In the genomic region with DNA sequence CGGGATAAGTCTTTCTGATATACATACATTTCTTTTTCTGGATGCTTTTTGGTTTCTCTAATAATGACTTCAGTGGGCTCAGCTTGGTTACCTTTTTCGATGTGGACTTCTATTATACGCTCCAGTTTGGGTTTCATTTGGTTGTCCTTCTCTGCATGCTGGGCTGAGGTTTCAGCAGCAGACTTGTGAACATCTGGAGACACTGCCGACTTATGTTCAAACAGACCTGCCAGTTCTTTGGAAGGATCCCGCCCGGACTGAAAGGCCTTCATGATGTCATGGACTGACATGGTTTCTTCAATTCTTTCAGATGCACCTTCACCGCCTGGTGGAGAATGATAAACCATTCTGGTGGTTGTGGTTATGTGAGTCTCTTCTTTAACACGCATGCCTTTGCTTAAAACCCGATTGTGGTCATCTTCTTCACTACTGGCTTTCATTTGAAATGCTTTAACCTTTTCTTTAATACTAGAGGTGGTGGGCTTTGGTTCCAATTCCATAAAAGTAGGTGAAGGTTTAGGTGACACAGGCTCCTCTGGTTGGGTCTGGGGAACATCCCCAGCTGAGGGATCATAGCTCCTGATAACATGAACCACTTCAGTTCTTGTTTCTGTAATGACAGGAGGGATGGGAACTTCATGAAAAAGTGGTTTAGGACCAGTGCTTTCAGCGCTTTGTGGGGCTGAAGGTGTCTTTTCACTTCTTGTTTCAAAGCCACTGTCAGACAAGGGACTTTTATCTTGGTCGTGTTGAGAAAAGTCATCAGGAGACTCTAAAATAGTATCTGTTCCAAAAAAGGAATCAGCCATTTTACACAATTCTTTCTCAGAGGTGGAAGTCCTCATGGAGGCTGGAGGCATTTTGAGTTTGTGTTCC, we compare ENCODE assay signal across 1 cellular context.
TF ChIP-seq lines count a peak whose summit lies in the region.

No MANE protein-coding gene starts in this region.

TF ChIP-seq in GM12878, 131 proteins besides CTCF, POLR2A, EP300 and RAD21 (continued from another document and continues in another):
- TF ChIP-seq, protein P1, sequence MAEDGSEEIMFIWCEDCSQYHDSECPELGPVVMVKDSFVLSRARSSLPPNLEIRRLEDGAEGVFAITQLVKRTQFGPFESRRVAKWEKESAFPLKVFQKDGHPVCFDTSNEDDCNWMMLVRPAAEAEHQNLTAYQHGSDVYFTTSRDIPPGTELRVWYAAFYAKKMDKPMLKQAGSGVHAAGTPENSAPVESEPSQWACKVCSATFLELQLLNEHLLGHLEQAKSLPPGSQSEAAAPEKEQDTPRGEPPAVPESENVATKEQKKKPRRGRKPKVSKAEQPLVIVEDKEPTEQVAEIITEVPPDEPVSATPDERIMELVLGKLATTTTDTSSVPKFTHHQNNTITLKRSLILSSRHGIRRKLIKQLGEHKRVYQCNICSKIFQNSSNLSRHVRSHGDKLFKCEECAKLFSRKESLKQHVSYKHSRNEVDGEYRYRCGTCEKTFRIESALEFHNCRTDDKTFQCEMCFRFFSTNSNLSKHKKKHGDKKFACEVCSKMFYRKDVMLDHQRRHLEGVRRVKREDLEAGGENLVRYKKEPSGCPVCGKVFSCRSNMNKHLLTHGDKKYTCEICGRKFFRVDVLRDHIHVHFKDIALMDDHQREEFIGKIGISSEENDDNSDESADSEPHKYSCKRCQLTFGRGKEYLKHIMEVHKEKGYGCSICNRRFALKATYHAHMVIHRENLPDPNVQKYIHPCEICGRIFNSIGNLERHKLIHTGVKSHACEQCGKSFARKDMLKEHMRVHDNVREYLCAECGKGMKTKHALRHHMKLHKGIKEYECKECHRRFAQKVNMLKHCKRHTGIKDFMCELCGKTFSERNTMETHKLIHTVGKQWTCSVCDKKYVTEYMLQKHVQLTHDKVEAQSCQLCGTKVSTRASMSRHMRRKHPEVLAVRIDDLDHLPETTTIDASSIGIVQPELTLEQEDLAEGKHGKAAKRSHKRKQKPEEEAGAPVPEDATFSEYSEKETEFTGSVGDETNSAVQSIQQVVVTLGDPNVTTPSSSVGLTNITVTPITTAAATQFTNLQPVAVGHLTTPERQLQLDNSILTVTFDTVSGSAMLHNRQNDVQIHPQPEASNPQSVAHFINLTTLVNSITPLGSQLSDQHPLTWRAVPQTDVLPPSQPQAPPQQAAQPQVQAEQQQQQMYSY (CRISPR knock-in tag; IDR thresholded peaks at IDR 0.05) = no peak
- TF ChIP-seq, protein P2, sequence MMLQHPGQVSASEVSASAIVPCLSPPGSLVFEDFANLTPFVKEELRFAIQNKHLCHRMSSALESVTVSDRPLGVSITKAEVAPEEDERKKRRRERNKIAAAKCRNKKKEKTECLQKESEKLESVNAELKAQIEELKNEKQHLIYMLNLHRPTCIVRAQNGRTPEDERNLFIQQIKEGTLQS (IDR thresholded peaks at IDR 0.05; ENCODE audit: borderline replicate concordance, extremely low read depth, low read depth, low read length) = no peak
- TF ChIP-seq, protein P3, sequence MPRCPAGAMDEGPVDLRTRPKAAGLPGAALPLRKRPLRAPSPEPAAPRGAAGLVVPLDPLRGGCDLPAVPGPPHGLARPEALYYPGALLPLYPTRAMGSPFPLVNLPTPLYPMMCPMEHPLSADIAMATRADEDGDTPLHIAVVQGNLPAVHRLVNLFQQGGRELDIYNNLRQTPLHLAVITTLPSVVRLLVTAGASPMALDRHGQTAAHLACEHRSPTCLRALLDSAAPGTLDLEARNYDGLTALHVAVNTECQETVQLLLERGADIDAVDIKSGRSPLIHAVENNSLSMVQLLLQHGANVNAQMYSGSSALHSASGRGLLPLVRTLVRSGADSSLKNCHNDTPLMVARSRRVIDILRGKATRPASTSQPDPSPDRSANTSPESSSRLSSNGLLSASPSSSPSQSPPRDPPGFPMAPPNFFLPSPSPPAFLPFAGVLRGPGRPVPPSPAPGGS (IDR thresholded peaks at IDR 0.05; ENCODE audit: borderline replicate concordance, insufficient read depth, low read depth, low read length, poor library complexity, severe bottlenecking) = peak; percentile 71
- TF ChIP-seq SREBF1 (IDR thresholded peaks at IDR 0.05; ENCODE audit: low read length) = no peak
- TF ChIP-seq ASH2L (IDR thresholded peaks at IDR 0.05; ENCODE audit: borderline replicate concordance, low read depth) = no peak
- TF ChIP-seq NR2C2 (IDR thresholded peaks at IDR 0.05; ENCODE audit: borderline replicate concordance, control insufficient read depth, insufficient read length, low read depth) = no peak
- no peak for TF ChIP-seq POLR2AphosphoS5 (IDR thresholded peaks at IDR 0.05; ENCODE audit: low read length)
- TF ChIP-seq, protein P4, sequence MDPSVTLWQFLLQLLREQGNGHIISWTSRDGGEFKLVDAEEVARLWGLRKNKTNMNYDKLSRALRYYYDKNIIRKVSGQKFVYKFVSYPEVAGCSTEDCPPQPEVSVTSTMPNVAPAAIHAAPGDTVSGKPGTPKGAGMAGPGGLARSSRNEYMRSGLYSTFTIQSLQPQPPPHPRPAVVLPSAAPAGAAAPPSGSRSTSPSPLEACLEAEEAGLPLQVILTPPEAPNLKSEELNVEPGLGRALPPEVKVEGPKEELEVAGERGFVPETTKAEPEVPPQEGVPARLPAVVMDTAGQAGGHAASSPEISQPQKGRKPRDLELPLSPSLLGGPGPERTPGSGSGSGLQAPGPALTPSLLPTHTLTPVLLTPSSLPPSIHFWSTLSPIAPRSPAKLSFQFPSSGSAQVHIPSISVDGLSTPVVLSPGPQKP (IDR thresholded peaks at IDR 0.05; ENCODE audit: low read depth, low read length) = no peak
- TF ChIP-seq, protein P5, sequence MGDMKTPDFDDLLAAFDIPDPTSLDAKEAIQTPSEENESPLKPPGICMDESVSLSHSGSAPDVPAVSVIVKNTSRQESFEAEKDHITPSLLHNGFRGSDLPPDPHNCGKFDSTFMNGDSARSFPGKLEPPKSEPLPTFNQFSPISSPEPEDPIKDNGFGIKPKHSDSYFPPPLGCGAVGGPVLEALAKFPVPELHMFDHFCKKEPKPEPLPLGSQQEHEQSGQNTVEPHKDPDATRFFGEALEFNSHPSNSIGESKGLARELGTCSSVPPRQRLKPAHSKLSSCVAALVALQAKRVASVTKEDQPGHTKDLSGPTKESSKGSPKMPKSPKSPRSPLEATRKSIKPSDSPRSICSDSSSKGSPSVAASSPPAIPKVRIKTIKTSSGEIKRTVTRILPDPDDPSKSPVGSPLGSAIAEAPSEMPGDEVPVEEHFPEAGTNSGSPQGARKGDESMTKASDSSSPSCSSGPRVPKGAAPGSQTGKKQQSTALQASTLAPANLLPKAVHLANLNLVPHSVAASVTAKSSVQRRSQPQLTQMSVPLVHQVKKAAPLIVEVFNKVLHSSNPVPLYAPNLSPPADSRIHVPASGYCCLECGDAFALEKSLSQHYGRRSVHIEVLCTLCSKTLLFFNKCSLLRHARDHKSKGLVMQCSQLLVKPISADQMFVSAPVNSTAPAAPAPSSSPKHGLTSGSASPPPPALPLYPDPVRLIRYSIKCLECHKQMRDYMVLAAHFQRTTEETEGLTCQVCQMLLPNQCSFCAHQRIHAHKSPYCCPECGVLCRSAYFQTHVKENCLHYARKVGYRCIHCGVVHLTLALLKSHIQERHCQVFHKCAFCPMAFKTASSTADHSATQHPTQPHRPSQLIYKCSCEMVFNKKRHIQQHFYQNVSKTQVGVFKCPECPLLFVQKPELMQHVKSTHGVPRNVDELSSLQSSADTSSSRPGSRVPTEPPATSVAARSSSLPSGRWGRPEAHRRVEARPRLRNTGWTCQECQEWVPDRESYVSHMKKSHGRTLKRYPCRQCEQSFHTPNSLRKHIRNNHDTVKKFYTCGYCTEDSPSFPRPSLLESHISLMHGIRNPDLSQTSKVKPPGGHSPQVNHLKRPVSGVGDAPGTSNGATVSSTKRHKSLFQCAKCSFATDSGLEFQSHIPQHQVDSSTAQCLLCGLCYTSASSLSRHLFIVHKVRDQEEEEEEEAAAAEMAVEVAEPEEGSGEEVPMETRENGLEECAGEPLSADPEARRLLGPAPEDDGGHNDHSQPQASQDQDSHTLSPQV (IDR thresholded peaks at IDR 0.05) = no peak
- peak; percentile 66 for TF ChIP-seq CREM (IDR thresholded peaks at IDR 0.05; ENCODE audit: low read depth)
- no peak for TF ChIP-seq EGR1 (IDR thresholded peaks at IDR 0.05; ENCODE audit: borderline replicate concordance in 1 of 2, low read depth in 2 of 2, low read length in 2 of 2)
- TF ChIP-seq SIX5 (IDR thresholded peaks at IDR 0.05; ENCODE audit: low read depth, low read length, severe bottlenecking) = no peak
- TF ChIP-seq FOS (IDR thresholded peaks at IDR 0.05; ENCODE audit: borderline replicate concordance, extremely low read depth, insufficient read length) = no peak
- peak; percentile 83 for TF ChIP-seq ATF7 (IDR thresholded peaks at IDR 0.05; ENCODE audit: low read depth)
- TF ChIP-seq SMARCA5 (IDR thresholded peaks at IDR 0.05) = no peak
- no peak for TF ChIP-seq IRF4 (IDR thresholded peaks at IDR 0.05; ENCODE audit: low read depth, low read length)
- TF ChIP-seq GABPA (IDR thresholded peaks at IDR 0.05; ENCODE audit: low read depth) = no peak
- TF ChIP-seq, protein P6, sequence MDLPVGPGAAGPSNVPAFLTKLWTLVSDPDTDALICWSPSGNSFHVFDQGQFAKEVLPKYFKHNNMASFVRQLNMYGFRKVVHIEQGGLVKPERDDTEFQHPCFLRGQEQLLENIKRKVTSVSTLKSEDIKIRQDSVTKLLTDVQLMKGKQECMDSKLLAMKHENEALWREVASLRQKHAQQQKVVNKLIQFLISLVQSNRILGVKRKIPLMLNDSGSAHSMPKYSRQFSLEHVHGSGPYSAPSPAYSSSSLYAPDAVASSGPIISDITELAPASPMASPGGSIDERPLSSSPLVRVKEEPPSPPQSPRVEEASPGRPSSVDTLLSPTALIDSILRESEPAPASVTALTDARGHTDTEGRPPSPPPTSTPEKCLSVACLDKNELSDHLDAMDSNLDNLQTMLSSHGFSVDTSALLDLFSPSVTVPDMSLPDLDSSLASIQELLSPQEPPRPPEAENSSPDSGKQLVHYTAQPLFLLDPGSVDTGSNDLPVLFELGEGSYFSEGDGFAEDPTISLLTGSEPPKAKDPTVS (IDR thresholded peaks at IDR 0.05; ENCODE audit: low read depth, low read length) = no peak
- TF ChIP-seq HDAC6 (IDR thresholded peaks at IDR 0.05; ENCODE audit: unreplicated experiment) = no peak
- TF ChIP-seq ZNF384 (IDR thresholded peaks at IDR 0.05; ENCODE audit: borderline replicate concordance, low read depth, low read length) = peak; percentile 24; the same call in 1 of the 2 replicates
- no peak for TF ChIP-seq NRF1 (conservative IDR thresholded peaks at IDR 0.05; ENCODE audit: low read depth, low read length)
- no peak for TF ChIP-seq RELA (IDR thresholded peaks at IDR 0.05; ENCODE audit: borderline replicate concordance, partially characterized antibody)
- peak; percentile 48; the same call in 1 of the 3 replicates for TF ChIP-seq POU2F2 (IDR thresholded peaks at IDR 0.05; ENCODE audit: borderline replicate concordance, low read depth, low read length)
- TF ChIP-seq, protein P7, sequence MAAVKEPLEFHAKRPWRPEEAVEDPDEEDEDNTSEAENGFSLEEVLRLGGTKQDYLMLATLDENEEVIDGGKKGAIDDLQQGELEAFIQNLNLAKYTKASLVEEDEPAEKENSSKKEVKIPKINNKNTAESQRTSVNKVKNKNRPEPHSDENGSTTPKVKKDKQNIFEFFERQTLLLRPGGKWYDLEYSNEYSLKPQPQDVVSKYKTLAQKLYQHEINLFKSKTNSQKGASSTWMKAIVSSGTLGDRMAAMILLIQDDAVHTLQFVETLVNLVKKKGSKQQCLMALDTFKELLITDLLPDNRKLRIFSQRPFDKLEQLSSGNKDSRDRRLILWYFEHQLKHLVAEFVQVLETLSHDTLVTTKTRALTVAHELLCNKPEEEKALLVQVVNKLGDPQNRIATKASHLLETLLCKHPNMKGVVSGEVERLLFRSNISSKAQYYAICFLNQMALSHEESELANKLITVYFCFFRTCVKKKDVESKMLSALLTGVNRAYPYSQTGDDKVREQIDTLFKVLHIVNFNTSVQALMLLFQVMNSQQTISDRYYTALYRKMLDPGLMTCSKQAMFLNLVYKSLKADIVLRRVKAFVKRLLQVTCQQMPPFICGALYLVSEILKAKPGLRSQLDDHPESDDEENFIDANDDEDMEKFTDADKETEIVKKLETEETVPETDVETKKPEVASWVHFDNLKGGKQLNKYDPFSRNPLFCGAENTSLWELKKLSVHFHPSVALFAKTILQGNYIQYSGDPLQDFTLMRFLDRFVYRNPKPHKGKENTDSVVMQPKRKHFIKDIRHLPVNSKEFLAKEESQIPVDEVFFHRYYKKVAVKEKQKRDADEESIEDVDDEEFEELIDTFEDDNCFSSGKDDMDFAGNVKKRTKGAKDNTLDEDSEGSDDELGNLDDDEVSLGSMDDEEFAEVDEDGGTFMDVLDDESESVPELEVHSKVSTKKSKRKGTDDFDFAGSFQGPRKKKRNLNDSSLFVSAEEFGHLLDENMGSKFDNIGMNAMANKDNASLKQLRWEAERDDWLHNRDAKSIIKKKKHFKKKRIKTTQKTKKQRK (IDR thresholded peaks at IDR 0.05; ENCODE audit: low read depth, low read length) = no peak
- peak; percentile 30 for TF ChIP-seq SP1 (IDR thresholded peaks at IDR 0.05; ENCODE audit: low read depth, low read length)
- TF ChIP-seq, protein P8, sequence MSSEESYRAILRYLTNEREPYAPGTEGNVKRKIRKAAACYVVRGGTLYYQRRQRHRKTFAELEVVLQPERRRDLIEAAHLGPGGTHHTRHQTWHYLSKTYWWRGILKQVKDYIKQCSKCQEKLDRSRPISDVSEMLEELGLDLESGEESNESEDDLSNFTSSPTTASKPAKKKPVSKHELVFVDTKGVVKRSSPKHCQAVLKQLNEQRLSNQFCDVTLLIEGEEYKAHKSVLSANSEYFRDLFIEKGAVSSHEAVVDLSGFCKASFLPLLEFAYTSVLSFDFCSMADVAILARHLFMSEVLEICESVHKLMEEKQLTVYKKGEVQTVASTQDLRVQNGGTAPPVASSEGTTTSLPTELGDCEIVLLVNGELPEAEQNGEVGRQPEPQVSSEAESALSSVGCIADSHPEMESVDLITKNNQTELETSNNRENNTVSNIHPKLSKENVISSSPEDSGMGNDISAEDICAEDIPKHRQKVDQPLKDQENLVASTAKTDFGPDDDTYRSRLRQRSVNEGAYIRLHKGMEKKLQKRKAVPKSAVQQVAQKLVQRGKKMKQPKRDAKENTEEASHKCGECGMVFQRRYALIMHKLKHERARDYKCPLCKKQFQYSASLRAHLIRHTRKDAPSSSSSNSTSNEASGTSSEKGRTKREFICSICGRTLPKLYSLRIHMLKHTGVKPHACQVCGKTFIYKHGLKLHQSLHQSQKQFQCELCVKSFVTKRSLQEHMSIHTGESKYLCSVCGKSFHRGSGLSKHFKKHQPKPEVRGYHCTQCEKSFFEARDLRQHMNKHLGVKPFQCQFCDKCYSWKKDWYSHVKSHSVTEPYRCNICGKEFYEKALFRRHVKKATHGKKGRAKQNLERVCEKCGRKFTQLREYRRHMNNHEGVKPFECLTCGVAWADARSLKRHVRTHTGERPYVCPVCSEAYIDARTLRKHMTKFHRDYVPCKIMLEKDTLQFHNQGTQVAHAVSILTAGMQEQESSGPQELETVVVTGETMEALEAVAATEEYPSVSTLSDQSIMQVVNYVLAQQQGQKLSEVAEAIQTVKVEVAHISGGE (CRISPR knock-in tag; IDR thresholded peaks at IDR 0.05) = no peak
- no peak for TF ChIP-seq NFYA (IDR thresholded peaks at IDR 0.05; ENCODE audit: borderline replicate concordance, low read depth, low read length)
- TF ChIP-seq, protein P9, sequence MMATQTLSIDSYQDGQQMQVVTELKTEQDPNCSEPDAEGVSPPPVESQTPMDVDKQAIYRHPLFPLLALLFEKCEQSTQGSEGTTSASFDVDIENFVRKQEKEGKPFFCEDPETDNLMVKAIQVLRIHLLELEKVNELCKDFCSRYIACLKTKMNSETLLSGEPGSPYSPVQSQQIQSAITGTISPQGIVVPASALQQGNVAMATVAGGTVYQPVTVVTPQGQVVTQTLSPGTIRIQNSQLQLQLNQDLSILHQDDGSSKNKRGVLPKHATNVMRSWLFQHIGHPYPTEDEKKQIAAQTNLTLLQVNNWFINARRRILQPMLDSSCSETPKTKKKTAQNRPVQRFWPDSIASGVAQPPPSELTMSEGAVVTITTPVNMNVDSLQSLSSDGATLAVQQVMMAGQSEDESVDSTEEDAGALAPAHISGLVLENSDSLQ (IDR thresholded peaks at IDR 0.05) = peak; percentile 49; the same call in 1 of the 2 replicates
- TF ChIP-seq CBX5 (IDR thresholded peaks at IDR 0.05; ENCODE audit: low read depth) = no peak
- TF ChIP-seq EED (IDR thresholded peaks at IDR 0.05; ENCODE audit: low read depth) = peak; percentile 96
- TF ChIP-seq BRCA1 (IDR thresholded peaks at IDR 0.05; ENCODE audit: low read depth, low read length) = no peak
- no peak for TF ChIP-seq HDGF (IDR thresholded peaks at IDR 0.05)
